In genomic region chr4:184477201-184477999, GRCh38 we compare ENCODE assay signal across 9 cellular contexts. TPM values are rescaled to one million over a fixed set of nuclear protein-coding genes. Genes with fewer than 3 reads are reported as not detected.
A peak's percentile ranks its signal among the peaks of the same experiment; 100 is the strongest.
DNase-seq lines count a peak whose midpoint lies in the region; FAIRE-seq and TF ChIP-seq lines count a peak whose summit lies in the region.
"Had no signal": no experiment of that assay in that cellular context is flagged by ENCODE, and none has a peak within 500 bp of the region (broad histone marks: within the 10 kb centered on the region; RNA-seq: fewer than 3 reads in every experiment).

No MANE protein-coding gene starts in this region.

- intact Hi-C loops in endothelial cell of umbilical vein (cut with micrococcal nuclease), result loop anchor here (10.0 kb wide), 1 partner anchor 347 kb away; the partner anchor contains the start of gene ACSL1

- H2BK12ac ChIP-seq in trophoblast cell (ENCODE audit: low read length), result no peak overlapping the region

- H3K9ac ChIP-seq in endothelial cell of umbilical vein (replicated peaks; ENCODE audit: extremely low read depth, insufficient read depth, low read length) (no peak overlapping the region), trophoblast cell (ENCODE audit: low read length) (no peak overlapping the region)

- no peak for TF ChIP-seq POLR2A in endothelial cell of umbilical vein (IDR thresholded peaks at IDR 0.05; ENCODE audit: low read depth, low read length)

- H3K9me3 Mint-ChIP-seq in CD8-positive, alpha-beta memory T cell, result no peaks in the 10 kb centered on the region
- H3K9me3 Mint-ChIP-seq in T-helper 2 cell treated with Interferon-gamma antibody and Interleukin-4, amounts not matched to agents 5 μg/mL and 100 μg/mL, for 36 hours, result peaks cover 3% of the 10 kb centered on the region

- no peak overlapping the region for H3K27ac ChIP-seq in CD8-positive, alpha-beta memory T cell (ENCODE audit: low read depth, low read length)
- no peak overlapping the region for H3K27ac ChIP-seq in endothelial cell of umbilical vein (ENCODE audit: insufficient read depth, low read depth, low read length)
- H3K27ac ChIP-seq in trophoblast cell (ENCODE audit: low read depth, low read length), result no peak overlapping the region
- H3K27ac ChIP-seq: SJSA1 had no signal

- no peaks in the 10 kb centered on the region for H3K9me3 ChIP-seq in CD8-positive, alpha-beta memory T cell (ENCODE audit: low read length)
- H3K9me3 ChIP-seq in endothelial cell of umbilical vein (replicated peaks; ENCODE audit: control insufficient read depth, insufficient read depth, low read length), result no peaks in the 10 kb centered on the region
- no peaks in the 10 kb centered on the region for H3K9me3 ChIP-seq in trophoblast cell (ENCODE audit: insufficient read depth, low read depth, low read length)
- no peaks in the 10 kb centered on the region for H3K9me3 ChIP-seq in BE2C
- H3K9me3 ChIP-seq: SJSA1 had no signal

- peaks cover 43 to 56% (median 52%) of the 10 kb centered on the region in 3 donors for H3K4me1 Mint-ChIP-seq in CD8-positive, alpha-beta memory T cell
- H3K4me1 Mint-ChIP-seq in T-helper 2 cell treated with Interferon-gamma antibody and Interleukin-4, amounts not matched to agents 5 μg/mL and 100 μg/mL, for 36 hours (ENCODE audit: low read depth), result peaks cover 38% of the 10 kb centered on the region

- H3K36me3 Mint-ChIP-seq in CD8-positive, alpha-beta memory T cell, result peaks cover 0 to 33% (median 2%) of the 10 kb centered on the region in 3 donors
- H3K36me3 Mint-ChIP-seq in T-helper 2 cell treated with Interferon-gamma antibody and Interleukin-4, amounts not matched to agents 5 μg/mL and 100 μg/mL, for 36 hours (ENCODE audit: low read depth), result peaks cover 36% of the 10 kb centered on the region

- H3K4me2 ChIP-seq in endothelial cell of umbilical vein (ENCODE audit: insufficient read depth, low read length) (no peak overlapping the region), trophoblast cell (ENCODE audit: low read length) (no peak overlapping the region)

- no peak overlapping the region for H2BK120ac ChIP-seq in trophoblast cell (ENCODE audit: insufficient read depth, low read length, poor library complexity)

- no peak overlapping the region for H4K8ac ChIP-seq in trophoblast cell (ENCODE audit: low read depth, low read length)

- dilution Hi-C loops in endothelial cell of umbilical vein (cut with MboI; ENCODE audit: extremely low pct_ligation_motif_present, low sequenced_read_pairs), result no loop called here

- CTCF ChIA-PET in CD8-positive, alpha-beta memory T cell (lab: Charles Lee), result interaction anchor here (0.9 to 1.4 kb wide), 4 partner anchors 25 to 168 kb away, joined by 3 to 4 read pairs (median 3); no protein-coding TSS in a partner anchor
- CTCF ChIA-PET in endothelial cell of umbilical vein (lab: Charles Lee), result no interaction called here

- no peaks in the 10 kb centered on the region for H3K27me3 Mint-ChIP-seq in CD8-positive, alpha-beta memory T cell
- no peaks in the 10 kb centered on the region for H3K27me3 Mint-ChIP-seq in T-helper 2 cell treated with Interferon-gamma antibody and Interleukin-4, amounts not matched to agents 5 μg/mL and 100 μg/mL, for 36 hours (ENCODE audit: low read depth)

- H3K79me2 ChIP-seq in endothelial cell of umbilical vein (ENCODE audit: control insufficient read depth, insufficient read depth, low read length) (peaks cover 20% of the 10 kb centered on the region), trophoblast cell (ENCODE audit: control insufficient read depth, insufficient read depth, low read length, poor library complexity) (peaks cover 9% of the 10 kb centered on the region)

- no peak overlapping the region for H3K18ac ChIP-seq in trophoblast cell (ENCODE audit: low read length)

- DNase-seq in CD8-positive, alpha-beta memory T cell, result no peak
- no peak for DNase-seq in T-helper 2 cell treated with Interferon-gamma antibody and Interleukin-4, amounts not matched to agents 5 μg/mL and 100 μg/mL, for 36 hours (ENCODE audit: low spot score)
- DNase-seq in endothelial cell of umbilical vein (ENCODE audit: low read depth, low spot score), result no peak
- no peak for DNase-seq in trophoblast cell
- no peak for DNase-seq in KBM-7
- no peak for DNase-seq in BE2C
- DNase-seq in NCI-H524 (lab: John Stamatoyannopoulos, UW), result no peak
- no peak for DNase-seq in NAMALWA (ENCODE audit: low spot score)

- H3K14ac ChIP-seq in trophoblast cell (ENCODE audit: low read length), result no peak overlapping the region

- FAIRE-seq in endothelial cell of umbilical vein (lab: Jason Lieb, UNC), result peak; percentile 26

- peak overlapping the region; percentile 86 to 100 (median 94) for H3K27ac Mint-ChIP-seq in CD8-positive, alpha-beta memory T cell
- H3K27ac Mint-ChIP-seq in T-helper 2 cell treated with Interferon-gamma antibody and Interleukin-4, amounts not matched to agents 5 μg/mL and 100 μg/mL, for 36 hours, result peak overlapping the region; percentile 82

- no peaks in the 10 kb centered on the region for H3K27me3 ChIP-seq in CD8-positive, alpha-beta memory T cell (ENCODE audit: insufficient read depth, low read length, poor library complexity, severe bottlenecking)
- H3K27me3 ChIP-seq in endothelial cell of umbilical vein (ENCODE audit: control insufficient read depth in 2 of 2, insufficient read depth in 2 of 2, low read length in 2 of 2), result no peaks in the 10 kb centered on the region
- no peaks in the 10 kb centered on the region for H3K27me3 ChIP-seq in trophoblast cell (ENCODE audit: insufficient read depth, low read length)
- H3K27me3 ChIP-seq in BE2C, result no peaks in the 10 kb centered on the region
- H3K27me3 ChIP-seq: SJSA1 had no signal

- no peaks in the 10 kb centered on the region for H3K9me1 ChIP-seq in endothelial cell of umbilical vein (replicated peaks; ENCODE audit: control insufficient read depth, extremely low read depth, insufficient read depth, low read length)

- peak overlapping the region; percentile 78 for H3K23ac ChIP-seq in trophoblast cell (ENCODE audit: low read length)

- in situ Hi-C loops in KBM-7 (cut with MboI; ENCODE audit: low pct_unique_long_range_greater_than_20kb, low sequenced_read_pairs), result no loop called here

- no peak for TF ChIP-seq CTCF in endothelial cell of umbilical vein (IDR thresholded peaks at IDR 0.05; ENCODE audit: extremely low read depth in 1 of 2, insufficient read depth in 1 of 2, low read depth in 1 of 2, low read length in 2 of 2)
- no peak for TF ChIP-seq CTCF in BE2C (IDR thresholded peaks at IDR 0.05; ENCODE audit: low read depth, low read length)

- POLR2A ChIA-PET in CD8-positive, alpha-beta memory T cell (lab: Charles Lee), result interaction anchor here (0.6 kb wide), 2 partner anchors 57 to 61 kb away, joined by 3 to 4 read pairs; no protein-coding TSS in a partner anchor
- POLR2A ChIA-PET in endothelial cell of umbilical vein (lab: Charles Lee), result no interaction called here

- H2AFZ ChIP-seq in endothelial cell of umbilical vein (ENCODE audit: low read depth, low read length) (no peak overlapping the region), trophoblast cell (ENCODE audit: insufficient read depth, low read length, poor library complexity) (no peak overlapping the region)

- H3K36me3 ChIP-seq in CD8-positive, alpha-beta memory T cell (ENCODE audit: insufficient read depth, low read length), result no peaks in the 10 kb centered on the region
- H3K36me3 ChIP-seq in endothelial cell of umbilical vein (ENCODE audit: control insufficient read depth in 2 of 2, extremely low read depth in 1 of 2, insufficient read depth in 2 of 2, low read length in 2 of 2) (no peaks in the 10 kb centered on the region), trophoblast cell (ENCODE audit: control insufficient read depth in 1 of 2, insufficient read depth in 2 of 2, low read length in 2 of 2) (no peaks in the 10 kb centered on the region), BE2C (no peaks in the 10 kb centered on the region)

- H4K12ac ChIP-seq in trophoblast cell (ENCODE audit: low read depth, low read length), result no peak overlapping the region

- peaks cover 18% of the 10 kb centered on the region for H3K79me1 ChIP-seq in trophoblast cell (ENCODE audit: low read length)

- no peak overlapping the region for H3K4ac ChIP-seq in trophoblast cell (ENCODE audit: low read depth, low read length)

- no peaks in the 10 kb centered on the region for H4K20me1 ChIP-seq in endothelial cell of umbilical vein (replicated peaks; ENCODE audit: control insufficient read depth, extremely low read depth, insufficient read depth, low read length)

- H2AK5ac ChIP-seq in trophoblast cell (ENCODE audit: low read length), result no peak overlapping the region

- H3K4me3 ChIP-seq in CD8-positive, alpha-beta memory T cell (ENCODE audit: low read length), result peak overlapping the region; percentile 30
- no peak overlapping the region for H3K4me3 ChIP-seq in endothelial cell of umbilical vein (replicated peaks in 1 of 3; ENCODE audit: insufficient read depth in 1 of 3, low read depth in 1 of 3, low read length in 3 of 3)
- no peak overlapping the region for H3K4me3 ChIP-seq in trophoblast cell (ENCODE audit: low read depth, low read length)
- no peak overlapping the region for H3K4me3 ChIP-seq in BE2C (ENCODE audit: low read depth, low read length)
- H3K4me3 ChIP-seq: SJSA1 had no signal

- peaks cover 33% of the 10 kb centered on the region for H3K4me1 ChIP-seq in CD8-positive, alpha-beta memory T cell (ENCODE audit: insufficient read depth, low read length)
- peaks cover 17% of the 10 kb centered on the region for H3K4me1 ChIP-seq in endothelial cell of umbilical vein (ENCODE audit: control insufficient read depth, extremely low read depth, insufficient read depth, low read length)
- H3K4me1 ChIP-seq in trophoblast cell (ENCODE audit: control insufficient read depth in 1 of 2, insufficient read depth in 2 of 2, low read length in 2 of 2), result peaks cover 0 to 6% of the 10 kb centered on the region in 2 experiments
- H3K4me1 ChIP-seq in BE2C, result no peaks in the 10 kb centered on the region

- H2BK5ac ChIP-seq in trophoblast cell (ENCODE audit: low read depth, low read length, poor library complexity), result no peak overlapping the region

- no CpG with 5 or more reads among the region's 9 CpGs for WGBS in trophoblast cell (ENCODE audit: extremely low coverage, insufficient coverage, insufficient read length)

- no peak overlapping the region for H4K91ac ChIP-seq in trophoblast cell (ENCODE audit: low read depth, low read length)

- peak overlapping the region; percentile 82 to 100 (median 99) for H3K4me3 Mint-ChIP-seq in CD8-positive, alpha-beta memory T cell
- H3K4me3 Mint-ChIP-seq in T-helper 2 cell treated with Interferon-gamma antibody and Interleukin-4, amounts not matched to agents 5 μg/mL and 100 μg/mL, for 36 hours, result peak overlapping the region; percentile 95

- no TSS peak for BruUV-seq in endothelial cell of umbilical vein (replicated peaks; lab: Mats Ljungman, UMichigan)

RNA-seq across cellular contexts. Expression of gene IRF2, which starts 3.0 kb away (rescaled TPM):
- total RNA-seq in CD8-positive, alpha-beta memory T cell, result 10 to 100 TPM; 44.1 to 44.3 TPM
- 79.3 TPM for polyA plus RNA-seq in CD8-positive, alpha-beta memory T cell
- total RNA-seq in endothelial cell of umbilical vein, result 24.6 and 27.6 TPM in 2 replicates
- 25.8 and 26.9 TPM in 2 replicates for polyA plus RNA-seq in endothelial cell of umbilical vein
- 23.0 and 25.0 TPM in 2 replicates for polyA plus RNA-seq in endothelial cell of umbilical vein (2011; cell fraction: cytosol; rRNA removed)
- polyA plus RNA-seq in endothelial cell of umbilical vein (2011; cell fraction: nucleus; rRNA removed), result 23.1 and 24.0 TPM in 2 replicates
- 16.1 and 16.2 TPM in 2 replicates for polyA plus RNA-seq in endothelial cell of umbilical vein (2012)
- polyA minus RNA-seq in endothelial cell of umbilical vein, result 30.9 and 32.6 TPM in 2 replicates
- 15.4 TPM for polyA minus RNA-seq in endothelial cell of umbilical vein (2011; cell fraction: cytosol; rRNA and poly(A)+ RNA removed)
- polyA minus RNA-seq in endothelial cell of umbilical vein (2011; cell fraction: nucleus; rRNA and poly(A)+ RNA removed), result 16.3 and 16.8 TPM in 2 replicates
- 5.7 and 5.9 TPM in 2 replicates for polyA plus RNA-seq in trophoblast cell (2013)
- polyA plus RNA-seq in BE2C (2012; ENCODE audit: insufficient read depth, insufficient read length, low read depth), result 10.5 TPM
